ENCODE assay signal across 23 cellular contexts in genomic region chr19:53182202-53182601, GRCh38. TPM values are rescaled to one million over a fixed set of nuclear protein-coding genes. Genes with fewer than 3 reads are reported as not detected.
DNase-seq lines count a peak whose midpoint lies in the region; ATAC-seq and TF ChIP-seq lines count a peak whose summit lies in the region.
"Had no signal": no experiment of that assay in that cellular context is flagged by ENCODE, and none has a peak within 500 bp of the region (broad histone marks: within the 10 kb centered on the region; RNA-seq: fewer than 3 reads in every experiment).

No MANE protein-coding gene starts in this region.

- H3K79me2 ChIP-seq in osteoblast (ENCODE audit: insufficient read depth, low read length): no peaks in the 10 kb centered on the region

- H3K4me2 ChIP-seq in osteoblast (ENCODE audit: insufficient read depth, low read length): peak overlapping the region; percentile 16

- peaks cover 2% of the 10 kb centered on the region for H3K9me3 Mint-ChIP-seq in glutamatergic neuron (ENCODE audit: unreplicated experiment)

- H3K36me3 Mint-ChIP-seq in glutamatergic neuron (ENCODE audit: unreplicated experiment): peaks cover 11% of the 10 kb centered on the region

- H3K27ac Mint-ChIP-seq in glutamatergic neuron (ENCODE audit: unreplicated experiment): no peak overlapping the region
- H3K27ac Mint-ChIP-seq: activated CD4-positive, alpha-beta T cell treated with anti-CD3 and anti-CD28 coated beads for 36 hours; activated T-cell treated with anti-CD3 and anti-CD28 coated beads, Interleukin-2, amount 50 U/mL, for 72 hours; stimulated activated naive CD8-positive, alpha-beta T cell treated with anti-CD3 and anti-CD28 coated beads, Interleukin-15, Interleukin-2, amounts not matched to agents 100 ng/mL and 50 ng/mL, for 24 hours had no signal

- no peaks in the 10 kb centered on the region for H3K27me3 ChIP-seq in osteoblast (ENCODE audit: insufficient read depth, low read length)
- H3K27me3 ChIP-seq: esophagus muscularis mucosa, tibial artery had no signal

- peak; percentile 92 for DNase-seq in Daoy (ENCODE audit: low read depth)
- DNase-seq in M059J (ENCODE audit: low read depth): peak; percentile 89
- DNase-seq in brain pericyte (ENCODE audit: low read depth, low spot score): peak; percentile 22
- DNase-seq in osteoblast (ENCODE audit: insufficient read length, low spot score, missing footprints): no peak
- DNase-seq in glutamatergic neuron: no peak
- DNase-seq in coronary artery (ENCODE audit: low spot score): no peak
- DNase-seq: ACHN; activated CD4-positive, alpha-beta T cell treated with anti-CD3 and anti-CD28 coated beads for 36 hours; activated naive CD4-positive, alpha-beta T cell treated with anti-CD3 and anti-CD28 coated beads, Interleukin-2, amount 50 U/mL, for 16 hours; activated T-cell treated with anti-CD3 and anti-CD28 coated beads, Interleukin-2, amount 50 U/mL, for 72 hours; C1 segment of cervical spinal cord; effector CD8-positive, alpha-beta T cell; GF-D8; NCI-H1105; NCI-H2029 treated with DMSO at 0.1 percent for 48 hours; nucleus accumbens; SIG-M5; stimulated activated CD4-positive, alpha-beta T cell treated with anti-CD3 and anti-CD28 coated beads, Interleukin-12 subunit alpha, Interleukin-12 subunit beta, amount 100 ng/mL, for 4 hours; tibial artery had no signal

- H3K27me3 Mint-ChIP-seq in glutamatergic neuron (ENCODE audit: unreplicated experiment): no peaks in the 10 kb centered on the region
- H3K27me3 Mint-ChIP-seq: activated CD4-positive, alpha-beta T cell treated with anti-CD3 and anti-CD28 coated beads for 36 hours; stimulated activated naive CD8-positive, alpha-beta T cell treated with anti-CD3 and anti-CD28 coated beads, Interleukin-15, Interleukin-2, amounts not matched to agents 100 ng/mL and 50 ng/mL, for 24 hours had no signal

- no peak for ATAC-seq in HG02610 (IDR thresholded peaks at IDR 0.05; ENCODE audit: unreplicated experiment)
- ATAC-seq in HG02588 (IDR thresholded peaks at IDR 0.05; ENCODE audit: unreplicated experiment): no peak
- ATAC-seq: activated CD4-positive, alpha-beta T cell treated with anti-CD3 and anti-CD28 coated beads for 36 hours; activated T-cell treated with anti-CD3 and anti-CD28 coated beads, Interleukin-2, amount 50 U/mL, for 72 hours had no signal

- no peaks in the 10 kb centered on the region for H3K4me1 Mint-ChIP-seq in glutamatergic neuron (ENCODE audit: low read depth, unreplicated experiment)
- H3K4me1 Mint-ChIP-seq: activated CD4-positive, alpha-beta T cell treated with anti-CD3 and anti-CD28 coated beads for 36 hours had no signal

- peaks cover 9% of the 10 kb centered on the region for H3K36me3 ChIP-seq in osteoblast (ENCODE audit: insufficient read depth, low read length)

- peaks cover 17% of the 10 kb centered on the region for H3K4me1 ChIP-seq in osteoblast (ENCODE audit: insufficient read depth, low read length)
- H3K4me1 ChIP-seq: esophagus muscularis mucosa, tibial artery had no signal

- H2AFZ ChIP-seq in osteoblast (ENCODE audit: low read length): no peak overlapping the region

- H4K20me1 ChIP-seq in osteoblast (ENCODE audit: insufficient read depth, low read length): no peaks in the 10 kb centered on the region

- H3K4me3 Mint-ChIP-seq in glutamatergic neuron (ENCODE audit: unreplicated experiment): no peak overlapping the region
- H3K4me3 Mint-ChIP-seq: activated CD4-positive, alpha-beta T cell treated with anti-CD3 and anti-CD28 coated beads for 36 hours; activated T-cell treated with anti-CD3 and anti-CD28 coated beads, Interleukin-2, amount 50 U/mL, for 72 hours; stimulated activated naive CD8-positive, alpha-beta T cell treated with anti-CD3 and anti-CD28 coated beads, Interleukin-15, Interleukin-2, amounts not matched to agents 100 ng/mL and 50 ng/mL, for 24 hours had no signal

- TF ChIP-seq CTCF in osteoblast (IDR thresholded peaks at IDR 0.05; ENCODE audit: extremely low read depth, low read depth, low read length) (no peak), glutamatergic neuron (IDR thresholded peaks at IDR 0.05; ENCODE audit: partially characterized antibody, unreplicated experiment) (no peak), coronary artery (IDR thresholded peaks at IDR 0.05) (no peak)

- H3K27ac ChIP-seq in osteoblast (ENCODE audit: low read depth, low read length): peak overlapping the region; percentile 73
- H3K27ac ChIP-seq in coronary artery: no peak overlapping the region
- H3K27ac ChIP-seq: tibial artery had no signal

- no peak overlapping the region for H3K4me3 ChIP-seq in osteoblast (ENCODE audit: insufficient read depth, low read length)
- H3K4me3 ChIP-seq in coronary artery: no peak overlapping the region
- H3K4me3 ChIP-seq: esophagus muscularis mucosa, tibial artery had no signal

- H3K9me3 ChIP-seq in osteoblast (ENCODE audit: low read depth, low read length): peaks cover 2% of the 10 kb centered on the region
- H3K9me3 ChIP-seq: esophagus muscularis mucosa, tibial artery had no signal

RNA-seq across cellular contexts. Expression of gene ZNF665, which starts 11.0 kb away (rescaled TPM):
- 3.4 and 3.7 TPM in 2 replicates for total RNA-seq in Daoy (2014; rRNA removed; shearing (Covaris generic))
- total RNA-seq in M059J (2014; rRNA removed; shearing (Covaris generic)): 1.1 and 8.2 TPM in 2 replicates
- total RNA-seq in osteoblast (2.9 and 3.8 TPM in 2 replicates), glutamatergic neuron (ENCODE audit: unreplicated experiment) (1.1 TPM)

RNA-seq across cellular contexts. Expression of gene ZNF347, which starts 23.3 kb away (rescaled TPM):
- 7.1 and 10.5 TPM in 2 replicates for total RNA-seq in Daoy (2014; rRNA removed; shearing (Covaris generic))
- 11.2 and 16.2 TPM in 2 replicates for total RNA-seq in M059J (2014; rRNA removed; shearing (Covaris generic))
- total RNA-seq in osteoblast (9.0 and 12.4 TPM in 2 replicates), glutamatergic neuron (ENCODE audit: unreplicated experiment) (11.1 TPM)

RNA-seq across cellular contexts. Expression of gene ZNF415, which starts 49.5 kb away (rescaled TPM):
- total RNA-seq in Daoy (2014; rRNA removed; shearing (Covaris generic)): 8.7 and 11.5 TPM in 2 replicates
- total RNA-seq in M059J (2014; rRNA removed; shearing (Covaris generic)): 4.8 and 8.4 TPM in 2 replicates
- total RNA-seq in osteoblast: 7.6 and 11.2 TPM in 2 replicates
- 12.7 TPM for total RNA-seq in glutamatergic neuron (ENCODE audit: unreplicated experiment)

Comparison
In these comparisons a context has a peak if more than half of its experiments do, and no peak if none do; other contexts are left out.
1. DNase-seq: peak in Daoy (single experiment), M059J (single experiment) and brain pericyte (single experiment); none in osteoblast (single experiment), glutamatergic neuron (single experiment) and coronary artery (single experiment).